13 cellular contexts compared by ENCODE assay signal in genomic region chr7:105454058-105454739, GRCh38.
A peak's percentile ranks its signal among the peaks of the same experiment; 100 is the strongest.
DNase-seq lines count a peak whose midpoint lies in the region; ATAC-seq and TF ChIP-seq lines count a peak whose summit lies in the region.
"Had no signal": no experiment of that assay in that cellular context is flagged by ENCODE, and none has a peak within 500 bp of the region (broad histone marks: within the 10 kb centered on the region; RNA-seq: fewer than 3 reads in every experiment).

No MANE protein-coding gene starts in this region.

- ATAC-seq in stimulated activated memory B cell treated with anti-CD40 and anti-IgM and Interleukin-4, amounts not matched to agents 10 μg/mL and 1 μg/mL and 100 μg/mL, for 72 hours = no peak
- ATAC-seq in body of pancreas = no peak
- ATAC-seq: effector memory CD8-positive, alpha-beta T cell had no signal

- H3K4me1 Mint-ChIP-seq in MCF 10A (ENCODE audit: insufficient read depth, unreplicated experiment) = peaks cover 18% of the 10 kb centered on the region
- H3K4me1 Mint-ChIP-seq in stimulated activated memory B cell treated with anti-CD40 and anti-IgM and Interleukin-4, amounts not matched to agents 10 μg/mL and 1 μg/mL and 100 μg/mL, for 72 hours = peaks cover 29% of the 10 kb centered on the region

- DNase-seq in MCF 10A (ENCODE audit: unreplicated experiment) (no peak), breast epithelium (ENCODE audit: low spot score in 2 of 2) (no peak), adipocyte (ENCODE audit: low read depth) (peak; percentile 84), fibroblast of villous mesenchyme (ENCODE audit: low read depth) (peak; percentile 75), SKM-1 treated with dmso at 0.1 percent for 144 hours (lab: John Stamatoyannopoulos, UW; ENCODE audit: unreplicated experiment) (no peak), body of pancreas (no peak), substantia nigra (lab: John Stamatoyannopoulos, UW) (no peak)
- DNase-seq: DMS79; effector memory CD8-positive, alpha-beta T cell; NCI-H2081; spleen; upper lobe of left lung had no signal

- peaks cover 33% of the 10 kb centered on the region for H3K36me3 Mint-ChIP-seq in MCF 10A (ENCODE audit: insufficient read depth, unreplicated experiment)
- H3K36me3 Mint-ChIP-seq in stimulated activated memory B cell treated with anti-CD40 and anti-IgM and Interleukin-4, amounts not matched to agents 10 μg/mL and 1 μg/mL and 100 μg/mL, for 72 hours = peaks cover 17% of the 10 kb centered on the region

- no peaks in the 10 kb centered on the region for H3K36me3 ChIP-seq in breast epithelium
- H3K36me3 ChIP-seq in adipocyte (ENCODE audit: control insufficient read depth, insufficient read depth, low read length, severe bottlenecking) = peaks cover 25% of the 10 kb centered on the region
- H3K36me3 ChIP-seq in body of pancreas (replicated peaks in 1 of 2; ENCODE audit: insufficient read depth in 1 of 2, low read depth in 2 of 2) = no peaks in the 10 kb centered on the region

- H3K4me1 ChIP-seq in breast epithelium = no peaks in the 10 kb centered on the region
- H3K4me1 ChIP-seq in adipocyte (ENCODE audit: control insufficient read depth, insufficient read depth, low read length) = peaks cover 17% of the 10 kb centered on the region
- no peaks in the 10 kb centered on the region for H3K4me1 ChIP-seq in body of pancreas
- H3K4me1 ChIP-seq: upper lobe of left lung had no signal

- H3K9ac ChIP-seq in adipocyte (ENCODE audit: low read length) = peak overlapping the region; percentile 49

- H3K4me3 Mint-ChIP-seq in MCF 10A (ENCODE audit: unreplicated experiment) = no peak overlapping the region
- H3K4me3 Mint-ChIP-seq in stimulated activated memory B cell treated with anti-CD40 and anti-IgM and Interleukin-4, amounts not matched to agents 10 μg/mL and 1 μg/mL and 100 μg/mL, for 72 hours = no peak overlapping the region
- H3K4me3 Mint-ChIP-seq: effector memory CD8-positive, alpha-beta T cell had no signal

- no peak overlapping the region for H3K27ac ChIP-seq in breast epithelium
- no peak overlapping the region for H3K27ac ChIP-seq in body of pancreas
- H3K27ac ChIP-seq in substantia nigra (ENCODE audit: low read depth, low read length, poor library complexity, severe bottlenecking) = no peak overlapping the region
- H3K27ac ChIP-seq: spleen, upper lobe of left lung had no signal

- no TSS peak for BruUV-seq in MCF 10A (replicated peaks; lab: Mats Ljungman, UMichigan)

- H3K9me3 Mint-ChIP-seq in MCF 10A (ENCODE audit: unreplicated experiment) = no peaks in the 10 kb centered on the region
- no peaks in the 10 kb centered on the region for H3K9me3 Mint-ChIP-seq in stimulated activated memory B cell treated with anti-CD40 and anti-IgM and Interleukin-4, amounts not matched to agents 10 μg/mL and 1 μg/mL and 100 μg/mL, for 72 hours
- H3K9me3 Mint-ChIP-seq: effector memory CD8-positive, alpha-beta T cell had no signal

- POLR2A ChIA-PET in MCF 10A (lab: Yijun Ruan, JAX) = interaction anchor here (0.6 to 2.2 kb wide), 8 partner anchors 9 to 78 kb away, joined by 3 to 9 read pairs (median 4); partner anchors contain the start of genes RINT1 and SRPK2

- no peaks in the 10 kb centered on the region for H3K27me3 ChIP-seq in breast epithelium
- no peaks in the 10 kb centered on the region for H3K27me3 ChIP-seq in adipocyte (replicated peaks; ENCODE audit: control insufficient read depth, insufficient read depth, low read length)
- H3K27me3 ChIP-seq in body of pancreas = no peaks in the 10 kb centered on the region
- H3K27me3 ChIP-seq: spleen, upper lobe of left lung had no signal

- no peaks in the 10 kb centered on the region for H3K9me3 ChIP-seq in breast epithelium
- no peaks in the 10 kb centered on the region for H3K9me3 ChIP-seq in adipocyte (ENCODE audit: control insufficient read depth, low read length)
- H3K9me3 ChIP-seq in body of pancreas = no peaks in the 10 kb centered on the region
- H3K9me3 ChIP-seq: spleen, upper lobe of left lung had no signal

- CTCF ChIA-PET in MCF 10A (lab: Yijun Ruan, JAX) = interaction anchor here (0.9 to 1.1 kb wide), 3 partner anchors 56 to 285 kb away, joined by 3 to 5 read pairs (median 4); partner anchors contain the start of gene RINT1

- no peak overlapping the region for H3K4me3 ChIP-seq in breast epithelium
- peak overlapping the region; percentile 54 for H3K4me3 ChIP-seq in adipocyte (ENCODE audit: low read length)
- H3K4me3 ChIP-seq in fibroblast of villous mesenchyme (ENCODE audit: low read depth, low read length) = no peak overlapping the region
- H3K4me3 ChIP-seq in body of pancreas = no peak overlapping the region
- H3K4me3 ChIP-seq: spleen, upper lobe of left lung had no signal

- no peaks in the 10 kb centered on the region for H3K27me3 Mint-ChIP-seq in MCF 10A (ENCODE audit: insufficient read depth, unreplicated experiment)
- H3K27me3 Mint-ChIP-seq in stimulated activated memory B cell treated with anti-CD40 and anti-IgM and Interleukin-4, amounts not matched to agents 10 μg/mL and 1 μg/mL and 100 μg/mL, for 72 hours = no peaks in the 10 kb centered on the region
- H3K27me3 Mint-ChIP-seq: effector memory CD8-positive, alpha-beta T cell had no signal

- intact Hi-C loops in MCF 10A (cut with micrococcal nuclease) = no loop called here
- intact Hi-C loops in breast epithelium (cut with DNase I; ENCODE audit: low total_unique reads) = no loop called here
- intact Hi-C loops in body of pancreas (cut with DNase I) = no loop called here

- WGBS in body of pancreas, 2 donors = 48 to 59% methylated on average over 3 of the region's 3 CpGs

- TF ChIP-seq POLR2A in breast epithelium (IDR thresholded peaks at IDR 0.05) (no peak), body of pancreas (IDR thresholded peaks at IDR 0.05) (no peak)

- no peak for TF ChIP-seq CTCF in MCF 10A (IDR thresholded peaks at IDR 0.05; ENCODE audit: unreplicated experiment)
- TF ChIP-seq CTCF in breast epithelium (IDR thresholded peaks at IDR 0.05) = no peak
- TF ChIP-seq CTCF in fibroblast of villous mesenchyme (IDR thresholded peaks at IDR 0.05; ENCODE audit: insufficient read depth, low read depth, low read length) = no peak
- TF ChIP-seq CTCF in body of pancreas (IDR thresholded peaks at IDR 0.05) = no peak

- H3K27ac Mint-ChIP-seq in MCF 10A (ENCODE audit: low read depth, unreplicated experiment) = peak overlapping the region; percentile 38
- peak overlapping the region; percentile 60 for H3K27ac Mint-ChIP-seq in stimulated activated memory B cell treated with anti-CD40 and anti-IgM and Interleukin-4, amounts not matched to agents 10 μg/mL and 1 μg/mL and 100 μg/mL, for 72 hours
- H3K27ac Mint-ChIP-seq: effector memory CD8-positive, alpha-beta T cell had no signal

Comparison
In these comparisons a context has a peak if more than half of its experiments do, and no peak if none do; other contexts are left out.
1. DNase-seq: peak in adipocyte (single experiment) and fibroblast of villous mesenchyme (single experiment); none in MCF 10A (single experiment), breast epithelium (0 of 2), SKM-1 treated with dmso at 0.1 percent for 144 hours (single experiment), body of pancreas (0 of 4) and substantia nigra (0 of 49).